12 cellular contexts compared by ENCODE assay signal in genomic region chr1:60169206-60169605, GRCh38.
"Had no signal": no experiment of that assay in that cellular context is flagged by ENCODE, and none has a peak within 500 bp of the region (broad histone marks: within the 10 kb centered on the region; RNA-seq: fewer than 3 reads in every experiment).

No MANE protein-coding gene starts in this region.

- H3K4me1 ChIP-seq: esophagus muscularis mucosa, neural progenitor cell, parathyroid adenoma, stomach, uterus had no signal

- H3K4me2 ChIP-seq: neural progenitor cell had no signal

- H3K9ac ChIP-seq: neural progenitor cell, parathyroid adenoma had no signal

- H3K9me3 ChIP-seq: esophagus muscularis mucosa, stomach, uterus had no signal

- DNase-seq: activated CD4-positive, alpha-beta T cell treated with anti-CD3 and anti-CD28 coated beads, Interleukin-2, amount 10 ng/mL, durations not matched to agents 7 days and 5 days; activated CD4-positive, CD25-positive, alpha-beta regulatory T cell; activated T-cell treated with anti-CD3 and anti-CD28 coated beads for 4 hours; amygdala; hippocampal formation; retina; small intestine; stomach; uterus had no signal

- H3K79me2 ChIP-seq: parathyroid adenoma had no signal

- H3K36me3 ChIP-seq: esophagus muscularis mucosa, neural progenitor cell, stomach, uterus had no signal

- H2AFZ ChIP-seq: neural progenitor cell, parathyroid adenoma had no signal

- H3K27me3 ChIP-seq: esophagus muscularis mucosa, neural progenitor cell, stomach, uterus had no signal

- FAIRE-seq: small intestine had no signal

- H3K4me3 ChIP-seq: esophagus muscularis mucosa, neural progenitor cell, stomach, uterus had no signal

- H3K27ac ChIP-seq: esophagus muscularis mucosa, neural progenitor cell, parathyroid adenoma, stomach, uterus had no signal
